10 cellular contexts compared by ENCODE assay signal in the genomic region with DNA sequence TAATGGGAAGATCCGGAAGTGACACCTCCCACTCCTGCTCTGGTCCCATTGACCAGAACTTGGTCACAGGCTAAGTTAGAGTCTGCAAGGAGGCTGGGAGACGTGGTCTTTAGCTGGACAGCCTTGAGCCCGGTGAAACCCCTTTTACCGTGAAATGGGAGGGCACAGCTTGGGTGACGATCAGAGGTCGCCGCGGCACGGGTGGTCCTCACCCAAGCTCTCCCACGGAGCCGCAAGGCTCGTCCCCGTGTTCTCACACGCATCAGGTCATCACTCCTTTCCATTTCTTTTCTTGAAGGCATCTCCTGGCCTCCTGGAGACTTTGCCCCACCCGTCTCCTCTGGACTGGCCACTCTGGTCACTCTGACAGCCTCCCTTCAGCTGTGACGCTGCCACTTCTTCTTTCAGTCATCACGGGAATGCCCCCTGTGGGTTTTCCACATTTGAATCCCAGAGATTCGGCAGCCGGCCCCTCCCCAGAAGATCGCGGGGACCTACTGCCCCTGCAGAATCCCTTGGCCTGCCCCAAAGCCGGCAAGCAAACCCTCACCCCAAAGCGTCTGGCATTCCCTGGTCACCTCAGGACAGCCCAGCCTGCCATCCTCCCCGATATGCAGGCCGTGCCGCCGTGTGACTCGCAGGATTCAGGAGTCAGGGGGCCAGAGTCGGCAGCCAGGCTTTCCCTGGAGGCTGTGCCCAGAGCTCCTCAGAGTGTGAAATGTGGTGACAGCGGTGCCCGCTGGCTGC. TPM values are rescaled to one million over a fixed set of nuclear protein-coding genes. Genes with fewer than 3 reads are reported as not detected.
A peak's percentile ranks its signal among the peaks of the same experiment; 100 is the strongest.
DNase-seq lines count a peak whose midpoint lies in the region; ATAC-seq and TF ChIP-seq lines count a peak whose summit lies in the region.
"Had no signal": no experiment of that assay in that cellular context is flagged by ENCODE, and none has a peak within 500 bp of the region (broad histone marks: within the 10 kb centered on the region; RNA-seq: fewer than 3 reads in every experiment).

No MANE protein-coding gene starts in this region.

- DNase-seq in body of pancreas: peak in 1 of 4 donors; percentile 19
- no peak for DNase-seq in stimulated activated naive B cell treated with anti-CD40 and anti-IgM and Interleukin-4, amounts not matched to agents 10 μg/mL and 1 μg/mL and 100 μg/mL, for 72 hours
- DNase-seq in foreskin keratinocyte: no peak
- DNase-seq in activated CD4-positive, alpha-beta T cell treated with anti-CD3 and anti-CD28 coated beads, Interleukin-2, amount 50 U/mL, for 48 hours: no peak
- DNase-seq in HuH-7 (ENCODE audit: low spot score): no peak
- no peak for DNase-seq in NCI-H69 (lab: John Stamatoyannopoulos, UW)
- DNase-seq: NCI-H510A treated with DMSO at 0.1 percent for 48 hours had no signal

- H3K36me3 ChIP-seq in HEK293 (ENCODE audit: control insufficient read depth in 2 of 2, insufficient read depth in 1 of 2, low read length in 2 of 2): no peaks in the 10 kb centered on the region
- no peaks in the 10 kb centered on the region for H3K36me3 ChIP-seq in body of pancreas (replicated peaks in 1 of 2; ENCODE audit: insufficient read depth in 1 of 2, low read depth in 2 of 2)

- H3K4me3 ChIP-seq in HEK293 (ENCODE audit: low read depth, low read length) (no peak overlapping the region), body of pancreas (no peak overlapping the region)

- TF ChIP-seq CTCF in HEK293 (tag by site-specific recombination; IDR thresholded peaks at IDR 0.05) (no peak), body of pancreas (IDR thresholded peaks at IDR 0.05) (no peak), foreskin keratinocyte (conservative IDR thresholded peaks at IDR 0.05) (no peak)

- H3K27ac Mint-ChIP-seq in stimulated activated naive B cell treated with anti-CD40 and anti-IgM and Interleukin-4, amounts not matched to agents 10 μg/mL and 1 μg/mL and 100 μg/mL, for 72 hours: peak overlapping the region; percentile 47
- H3K27ac Mint-ChIP-seq: stimulated activated naive CD8-positive, alpha-beta T cell treated with anti-CD3 and anti-CD28 coated beads, Interleukin-15, Interleukin-2, amounts not matched to agents 100 ng/mL and 50 ng/mL, for 24 hours had no signal

- H3K9me3 ChIP-seq in HEK293 (ENCODE audit: control insufficient read depth, insufficient read depth, low read depth, low read length): no peaks in the 10 kb centered on the region
- no peaks in the 10 kb centered on the region for H3K9me3 ChIP-seq in body of pancreas

- no peak for TF ChIP-seq POLR2A in body of pancreas (IDR thresholded peaks at IDR 0.05)

- no peaks in the 10 kb centered on the region for H3K27me3 ChIP-seq in body of pancreas
- peaks cover 4% of the 10 kb centered on the region for H3K27me3 ChIP-seq in layer of hippocampus (ENCODE audit: control insufficient read depth, insufficient read depth, low read length)
- H3K27me3 ChIP-seq in foreskin keratinocyte: peaks cover 61% of the 10 kb centered on the region

- POLR2A ChIA-PET in HEK293 (lab: Yijun Ruan, JAX): interaction anchor here (0.7 kb wide), 1 partner anchor 174 kb away, joined by 3 read pairs; no protein-coding TSS in a partner anchor

- peak overlapping the region; percentile 10 to 25 for H3K4me3 Mint-ChIP-seq in stimulated activated naive B cell treated with anti-CD40 and anti-IgM and Interleukin-4, amounts not matched to agents 10 μg/mL and 1 μg/mL and 100 μg/mL, for 72 hours
- H3K4me3 Mint-ChIP-seq: stimulated activated naive CD8-positive, alpha-beta T cell treated with anti-CD3 and anti-CD28 coated beads, Interleukin-15, Interleukin-2, amounts not matched to agents 100 ng/mL and 50 ng/mL, for 24 hours had no signal

- CTCF ChIA-PET in HEK293 (lab: Yijun Ruan, JAX): interaction anchor here (0.6 to 3.7 kb wide), 14 partner anchors 9 to 345 kb away, joined by 3 to 37 read pairs (median 3); no protein-coding TSS in a partner anchor

- WGBS in body of pancreas, 2 donors: 45 to 57% methylated on average over 29 to 31 of the region's 31 CpGs

- peaks cover 24 to 55% of the 10 kb centered on the region in 2 donors for H3K27me3 Mint-ChIP-seq in stimulated activated naive B cell treated with anti-CD40 and anti-IgM and Interleukin-4, amounts not matched to agents 10 μg/mL and 1 μg/mL and 100 μg/mL, for 72 hours

- no peaks in the 10 kb centered on the region for H3K36me3 Mint-ChIP-seq in stimulated activated naive B cell treated with anti-CD40 and anti-IgM and Interleukin-4, amounts not matched to agents 10 μg/mL and 1 μg/mL and 100 μg/mL, for 72 hours

- peaks cover 11 to 43% of the 10 kb centered on the region in 2 donors for H3K4me1 Mint-ChIP-seq in stimulated activated naive B cell treated with anti-CD40 and anti-IgM and Interleukin-4, amounts not matched to agents 10 μg/mL and 1 μg/mL and 100 μg/mL, for 72 hours

- intact Hi-C loops in body of pancreas (cut with DNase I): no loop called here

- ATAC-seq in body of pancreas (peak; percentile 17), foreskin keratinocyte (no peak)
- ATAC-seq in stimulated activated naive B cell treated with anti-CD40 and anti-IgM and Interleukin-4, amounts not matched to agents 10 μg/mL and 1 μg/mL and 100 μg/mL, for 72 hours (replicated peaks): peak in 1 of 2 donors; percentile 4

- H3K27ac ChIP-seq in HEK293 (ENCODE audit: extremely low read depth, low read depth, low read length): no peak overlapping the region
- H3K27ac ChIP-seq in body of pancreas: peak overlapping the region in 2 of 4 donors; percentile 64 to 72
- H3K27ac ChIP-seq in layer of hippocampus (ENCODE audit: low read depth, low read length): peak overlapping the region; percentile 46
- H3K27ac ChIP-seq in foreskin keratinocyte: no peak overlapping the region

- H3K9me3 Mint-ChIP-seq in stimulated activated naive B cell treated with anti-CD40 and anti-IgM and Interleukin-4, amounts not matched to agents 10 μg/mL and 1 μg/mL and 100 μg/mL, for 72 hours: no peaks in the 10 kb centered on the region
- H3K9me3 Mint-ChIP-seq: stimulated activated naive CD8-positive, alpha-beta T cell treated with anti-CD3 and anti-CD28 coated beads, Interleukin-15, Interleukin-2, amounts not matched to agents 100 ng/mL and 50 ng/mL, for 24 hours had no signal

- H3K4me1 ChIP-seq in HEK293 (ENCODE audit: control insufficient read depth, insufficient read depth, low read length) (no peaks in the 10 kb centered on the region), body of pancreas (peaks cover 14% of the 10 kb centered on the region), foreskin keratinocyte (no peaks in the 10 kb centered on the region)

TF ChIP-seq in HEK293, 187 proteins besides CTCF, POLR2A, EP300 and RAD21:
- TF ChIP-seq OSR2 (tag by site-specific recombination; IDR thresholded peaks at IDR 0.05) (no peak), ZNF37A (tag by site-specific recombination; IDR thresholded peaks at IDR 0.05) (no peak), ZNF341 (tag by site-specific recombination; IDR thresholded peaks at IDR 0.05; ENCODE audit: low read depth) (0 out of 2 replicates have a peak, but pooled peaks have one; percentile 21)

RNA-seq across cellular contexts. Expression of a gene that starts 18.9 kb away (rescaled TPM):
- total RNA-seq in body of pancreas (10 to 100 TPM; 14.8 to 47.0 TPM), foreskin keratinocyte (14.7 and 16.4 TPM in 2 replicates)
- 19.5 and 25.1 TPM in 2 replicates for polyA plus RNA-seq in foreskin keratinocyte

RNA-seq across cellular contexts. Expression of a gene that starts 43.5 kb away (rescaled TPM):
- total RNA-seq in body of pancreas (100 to 1,000 TPM in 1 of 2 donors, 10 to 100 TPM in 1; 94.2 to 275 TPM), foreskin keratinocyte (38.1 and 41.9 TPM in 2 replicates)
- polyA plus RNA-seq in foreskin keratinocyte: 61.5 and 75.3 TPM in 2 replicates
